15 cellular contexts compared by ENCODE assay signal in genomic region chr14:68659021-68659931, GRCh38.
DNase-seq lines count a peak whose midpoint lies in the region; ATAC-seq and TF ChIP-seq lines count a peak whose summit lies in the region.
"Had no signal": no experiment of that assay in that cellular context is flagged by ENCODE, and none has a peak within 500 bp of the region (broad histone marks: within the 10 kb centered on the region; RNA-seq: fewer than 3 reads in every experiment).

No MANE protein-coding gene starts in this region.

- no peaks in the 10 kb centered on the region for H3K9me3 Mint-ChIP-seq in endodermal cell
- H3K9me3 Mint-ChIP-seq: activated CD4-positive, alpha-beta memory T cell treated with anti-CD3 and anti-CD28 coated beads for 36 hours; activated naive CD8-positive, alpha-beta T cell treated with anti-CD3 and anti-CD28 coated beads for 36 hours; CD8-positive, alpha-beta memory T cell; effector memory CD8-positive, alpha-beta T cell had no signal

- 54 to 80% methylated on average over 13 to 18 of the region's 18 CpGs for WGBS in endodermal cell (ENCODE audit: insufficient coverage in 1 of 2, insufficient read length in 1 of 2), 2 experiments
- 57% methylated on average over 6 of the region's 18 CpGs for WGBS in right lobe of liver (ENCODE audit: insufficient coverage, low coverage, low lambda C conversion rate, missing lambda C conversion rate)
- WGBS in smooth muscle cell (ENCODE audit: low lambda C conversion rate): 29% methylated on average over 18 of the region's 18 CpGs

- H3K9me3 ChIP-seq in HEK293 (ENCODE audit: control insufficient read depth, insufficient read depth, low read depth, low read length): no peaks in the 10 kb centered on the region
- H3K9me3 ChIP-seq in endodermal cell (ENCODE audit: control insufficient read depth, low read length): no peaks in the 10 kb centered on the region
- no peaks in the 10 kb centered on the region for H3K9me3 ChIP-seq in right lobe of liver
- no peaks in the 10 kb centered on the region for H3K9me3 ChIP-seq in smooth muscle cell (replicated peaks; ENCODE audit: low read depth)

- no peaks in the 10 kb centered on the region for H3K36me3 Mint-ChIP-seq in endodermal cell (ENCODE audit: low read depth)
- H3K36me3 Mint-ChIP-seq: activated CD4-positive, alpha-beta memory T cell treated with anti-CD3 and anti-CD28 coated beads for 36 hours had no signal

- TF ChIP-seq POLR2A in right lobe of liver (IDR thresholded peaks at IDR 0.05): no peak

- peaks cover 28% of the 10 kb centered on the region for H3F3A ChIP-seq in smooth muscle cell (ENCODE audit: low read depth)

- H3K27ac Mint-ChIP-seq in endodermal cell: no peak overlapping the region
- H3K27ac Mint-ChIP-seq: activated CD4-positive, alpha-beta memory T cell treated with anti-CD3 and anti-CD28 coated beads for 36 hours; activated naive CD8-positive, alpha-beta T cell treated with anti-CD3 and anti-CD28 coated beads for 36 hours; effector memory CD8-positive, alpha-beta T cell had no signal

- no peaks in the 10 kb centered on the region for H3K36me3 ChIP-seq in HEK293 (ENCODE audit: control insufficient read depth in 2 of 2, insufficient read depth in 1 of 2, low read length in 2 of 2)
- H3K36me3 ChIP-seq in endodermal cell (ENCODE audit: control insufficient read depth, insufficient read depth, low read length): no peaks in the 10 kb centered on the region
- no peaks in the 10 kb centered on the region for H3K36me3 ChIP-seq in right lobe of liver
- H3K36me3 ChIP-seq in smooth muscle cell (ENCODE audit: low read depth): no peaks in the 10 kb centered on the region

- intact Hi-C loops in right lobe of liver (cut with DNase I): no loop called here

- H3K27ac ChIP-seq in HEK293 (ENCODE audit: extremely low read depth, low read depth, low read length) (no peak overlapping the region), endodermal cell (ENCODE audit: low read depth, low read length) (peak overlapping the region; percentile 63), right lobe of liver (peak overlapping the region in 1 of 3 donors; percentile 24), smooth muscle cell (ENCODE audit: low read depth) (peak overlapping the region; percentile 59)

- H3K4me3 Mint-ChIP-seq in endodermal cell: no peak overlapping the region
- H3K4me3 Mint-ChIP-seq: activated CD4-positive, alpha-beta memory T cell treated with anti-CD3 and anti-CD28 coated beads for 36 hours; activated naive CD8-positive, alpha-beta T cell treated with anti-CD3 and anti-CD28 coated beads for 36 hours; CD8-positive, alpha-beta memory T cell; effector memory CD8-positive, alpha-beta T cell had no signal

- H3K27me3 Mint-ChIP-seq in endodermal cell (ENCODE audit: insufficient read depth): no peaks in the 10 kb centered on the region
- H3K27me3 Mint-ChIP-seq: activated CD4-positive, alpha-beta memory T cell treated with anti-CD3 and anti-CD28 coated beads for 36 hours; activated naive CD8-positive, alpha-beta T cell treated with anti-CD3 and anti-CD28 coated beads for 36 hours; effector memory CD8-positive, alpha-beta T cell had no signal

- ATAC-seq in right lobe of liver: peak; percentile 5 to 17 (median 11)
- ATAC-seq in HG03135 (IDR thresholded peaks at IDR 0.05; ENCODE audit: unreplicated experiment): no peak
- ATAC-seq in GM21447 (IDR thresholded peaks at IDR 0.05; ENCODE audit: unreplicated experiment): no peak
- ATAC-seq: effector memory CD8-positive, alpha-beta T cell had no signal

- H3K79me2 ChIP-seq in smooth muscle cell (ENCODE audit: low read depth): no peaks in the 10 kb centered on the region

- POLR2A ChIA-PET in HEK293 (lab: Yijun Ruan, JAX): no interaction called here

- H2AFZ ChIP-seq in smooth muscle cell (ENCODE audit: low read depth): no peak overlapping the region

- no peak for TF ChIP-seq CTCF in HEK293 (tag by site-specific recombination; IDR thresholded peaks at IDR 0.05)
- TF ChIP-seq CTCF in endodermal cell (conservative IDR thresholded peaks at IDR 0.05): no peak
- no peak for TF ChIP-seq CTCF in right lobe of liver (IDR thresholded peaks at IDR 0.05)
- TF ChIP-seq CTCF in smooth muscle cell (IDR thresholded peaks at IDR 0.05; ENCODE audit: borderline replicate concordance, insufficient read depth, poor library complexity, severe bottlenecking): no peak

- CTCF ChIA-PET in HEK293 (lab: Yijun Ruan, JAX): no interaction called here

- H3K9ac ChIP-seq in endodermal cell (ENCODE audit: extremely low read depth, low read length, poor library complexity, severe bottlenecking): no peak overlapping the region
- no peak overlapping the region for H3K9ac ChIP-seq in smooth muscle cell (ENCODE audit: low read depth)

- no peak for DNase-seq in endodermal cell
- peak in 1 of 3 donors; percentile 47 for DNase-seq in right lobe of liver
- DNase-seq in smooth muscle cell (lab: John Stamatoyannopoulos, UW; ENCODE audit: unreplicated experiment): no peak
- DNase-seq in activated effector memory CD4-positive, alpha-beta T cell treated with Interleukin-2 at 50 U/mL for 16 hours: no peak
- DNase-seq in central memory CD4-positive, alpha-beta T cell: no peak
- DNase-seq: activated CD4-positive, alpha-beta memory T cell treated with anti-CD3 and anti-CD28 coated beads for 36 hours; activated naive CD8-positive, alpha-beta T cell treated with anti-CD3 and anti-CD28 coated beads for 36 hours; CD8-positive, alpha-beta memory T cell; effector memory CD8-positive, alpha-beta T cell; MV-4-11; NCI-H774; retina had no signal

- H3K27me3 ChIP-seq in endodermal cell (ENCODE audit: control insufficient read depth, insufficient read depth, low read length, poor library complexity, severe bottlenecking) (no peaks in the 10 kb centered on the region), right lobe of liver (no peaks in the 10 kb centered on the region), smooth muscle cell (ENCODE audit: low read depth) (no peaks in the 10 kb centered on the region)

- no peak overlapping the region for H3K4me3 ChIP-seq in HEK293 (ENCODE audit: low read depth, low read length)
- no peak overlapping the region for H3K4me3 ChIP-seq in endodermal cell (ENCODE audit: low read length)
- H3K4me3 ChIP-seq in right lobe of liver: no peak overlapping the region
- no peak overlapping the region for H3K4me3 ChIP-seq in smooth muscle cell

- H4K20me1 ChIP-seq in smooth muscle cell (ENCODE audit: low read depth): no peaks in the 10 kb centered on the region

- no peaks in the 10 kb centered on the region for H3K4me1 ChIP-seq in HEK293 (ENCODE audit: control insufficient read depth, insufficient read depth, low read length)
- H3K4me1 ChIP-seq in endodermal cell (ENCODE audit: control insufficient read depth, insufficient read depth, low read length): peaks cover 5% of the 10 kb centered on the region
- H3K4me1 ChIP-seq in right lobe of liver: peaks cover 0 to 6% (median 2%) of the 10 kb centered on the region in 4 donors
- peaks cover 26% of the 10 kb centered on the region for H3K4me1 ChIP-seq in smooth muscle cell (ENCODE audit: low read depth)

- H3K4me2 ChIP-seq in smooth muscle cell: peak overlapping the region; percentile 72

- peaks cover 25% of the 10 kb centered on the region for H3K4me1 Mint-ChIP-seq in endodermal cell

TF ChIP-seq in HEK293, 187 proteins besides CTCF, POLR2A, EP300 and RAD21:
- peak; percentile 35; the same call in 1 of the 2 replicates for TF ChIP-seq EGR2 (tag by site-specific recombination; IDR thresholded peaks at IDR 0.05; ENCODE audit: low read depth)
- TF ChIP-seq INSM2 (tag by site-specific recombination; IDR thresholded peaks at IDR 0.05): no peak
- TF ChIP-seq ZFHX2 (tag by site-specific recombination; conservative IDR thresholded peaks at IDR 0.05): peak; percentile 32

Comparison
In these comparisons a context has a peak if more than half of its experiments do, and no peak if none do; other contexts are left out.
1. ATAC-seq: peak in right lobe of liver (4 of 4); none in HG03135 (single experiment) and GM21447 (single experiment).